Comparison of ENCODE assay signal across 19 cellular contexts in genomic region chr12:49925433-49926194, GRCh38. TPM values are rescaled to one million over a fixed set of nuclear protein-coding genes. Genes with fewer than 3 reads are reported as not detected.
DNase-seq lines count a peak whose midpoint lies in the region; ATAC-seq, FAIRE-seq and TF ChIP-seq lines count a peak whose summit lies in the region.
"Had no signal": no experiment of that assay in that cellular context is flagged by ENCODE, and none has a peak within 500 bp of the region (broad histone marks: within the 10 kb centered on the region; RNA-seq: fewer than 3 reads in every experiment).

No MANE protein-coding gene starts in this region.

- peak; percentile 29 for DNase-seq in MV-4-11 (lab: John Stamatoyannopoulos, UW)
- DNase-seq in ecto neural progenitor cell (ENCODE audit: low spot score) = peak; percentile 43
- no peak for DNase-seq in osteoblast (ENCODE audit: insufficient read length, low spot score, missing footprints)
- DNase-seq in kidney = no peak
- no peak for DNase-seq in activated CD4-positive, alpha-beta T cell treated with anti-CD3 and anti-CD28 coated beads for 36 hours
- DNase-seq: BE2C; CD8-positive, alpha-beta T cell; DND-41; GF-D8; GOT3; NCI-H1105; NCI-H1930; NCI-H2171 had no signal

- H3K36me3 Mint-ChIP-seq in activated CD4-positive, alpha-beta T cell treated with anti-CD3 and anti-CD28 coated beads for 36 hours (ENCODE audit: low read depth) = no peaks in the 10 kb centered on the region
- H3K36me3 Mint-ChIP-seq: CD8-positive, alpha-beta T cell; IgD-negative memory B cell had no signal

- no peak for ATAC-seq in HG03108 (IDR thresholded peaks at IDR 0.05; ENCODE audit: unreplicated experiment)
- ATAC-seq in activated CD4-positive, alpha-beta T cell treated with anti-CD3 and anti-CD28 coated beads for 36 hours = no peak
- ATAC-seq: CD8-positive, alpha-beta T cell had no signal

- intact Hi-C loops in kidney (cut with DNase I) = no loop called here
- intact Hi-C loops in activated CD4-positive, alpha-beta T cell treated with anti-CD3 and anti-CD28 coated beads for 36 hours (cut with DNase I, micrococcal nuclease) = no loop called here

- H3K9ac ChIP-seq in kidney (ENCODE audit: low read length in 2 of 2) = no peak overlapping the region

- H3K27ac Mint-ChIP-seq in activated CD4-positive, alpha-beta T cell treated with anti-CD3 and anti-CD28 coated beads for 36 hours = no peak overlapping the region
- H3K27ac Mint-ChIP-seq: CD8-positive, alpha-beta T cell; IgD-negative memory B cell had no signal

- no peaks in the 10 kb centered on the region for H4K20me1 ChIP-seq in osteoblast (ENCODE audit: insufficient read depth, low read length)

- H3K4me1 Mint-ChIP-seq in activated CD4-positive, alpha-beta T cell treated with anti-CD3 and anti-CD28 coated beads for 36 hours = no peaks in the 10 kb centered on the region
- H3K4me1 Mint-ChIP-seq: IgD-negative memory B cell had no signal

- no peak overlapping the region for H3K4me3 Mint-ChIP-seq in activated CD4-positive, alpha-beta T cell treated with anti-CD3 and anti-CD28 coated beads for 36 hours
- H3K4me3 Mint-ChIP-seq: CD8-positive, alpha-beta T cell; IgD-negative memory B cell had no signal

- peak overlapping the region; percentile 44 for H2AFZ ChIP-seq in osteoblast (ENCODE audit: low read length)

- POLR2A ChIA-PET in HEK293 (lab: Yijun Ruan, JAX) = interaction anchor here (0.6 kb wide), 1 partner anchor 80 kb away, joined by 3 read pairs; no protein-coding TSS in a partner anchor
- POLR2A ChIA-PET in activated CD4-positive, alpha-beta T cell treated with anti-CD3 and anti-CD28 coated beads for 36 hours (lab: Charles Lee) = no interaction called here

- H3K27me3 ChIP-seq in osteoblast (ENCODE audit: insufficient read depth, low read length) = no peaks in the 10 kb centered on the region
- H3K27me3 ChIP-seq: BE2C, SJSA1 had no signal

- H3K27ac ChIP-seq in HEK293 (ENCODE audit: extremely low read depth, low read depth, low read length) (no peak overlapping the region), osteoblast (ENCODE audit: low read depth, low read length) (no peak overlapping the region), kidney (ENCODE audit: low read depth in 2 of 2, low read length in 2 of 2) (no peak overlapping the region)
- H3K27ac ChIP-seq: SJSA1 had no signal

- H3K9me3 ChIP-seq in HEK293 (ENCODE audit: control insufficient read depth, insufficient read depth, low read depth, low read length) (no peaks in the 10 kb centered on the region), osteoblast (ENCODE audit: low read depth, low read length) (no peaks in the 10 kb centered on the region), kidney (ENCODE audit: control insufficient read depth in 1 of 2, low read length in 2 of 2) (no peaks in the 10 kb centered on the region)
- H3K9me3 ChIP-seq: BE2C, SJSA1 had no signal

- H3K36me3 ChIP-seq in HEK293 (ENCODE audit: control insufficient read depth in 2 of 2, insufficient read depth in 1 of 2, low read length in 2 of 2) = no peaks in the 10 kb centered on the region
- H3K36me3 ChIP-seq in osteoblast (ENCODE audit: insufficient read depth, low read length) = no peaks in the 10 kb centered on the region
- no peaks in the 10 kb centered on the region for H3K36me3 ChIP-seq in kidney (ENCODE audit: control insufficient read depth in 1 of 2, insufficient read depth in 2 of 2, low read length in 2 of 2)
- H3K36me3 ChIP-seq: BE2C, SJSA1 had no signal

- H3K4me2 ChIP-seq in osteoblast (ENCODE audit: insufficient read depth, low read length) = no peak overlapping the region

- TF ChIP-seq CTCF in HEK293 (tag by site-specific recombination; IDR thresholded peaks at IDR 0.05) (no peak), osteoblast (IDR thresholded peaks at IDR 0.05; ENCODE audit: extremely low read depth, low read depth, low read length) (no peak), kidney (IDR thresholded peaks at IDR 0.05; ENCODE audit: borderline replicate concordance, extremely low read depth, insufficient read depth) (no peak)

- H3K4me3 ChIP-seq in HEK293 (ENCODE audit: low read depth, low read length) = no peak overlapping the region
- no peak overlapping the region for H3K4me3 ChIP-seq in osteoblast (ENCODE audit: insufficient read depth, low read length)
- H3K4me3 ChIP-seq in kidney (ENCODE audit: low read length in 2 of 2) = no peak overlapping the region
- H3K4me3 ChIP-seq: SJSA1 had no signal

- no peaks in the 10 kb centered on the region for H3K9me3 Mint-ChIP-seq in activated CD4-positive, alpha-beta T cell treated with anti-CD3 and anti-CD28 coated beads for 36 hours (ENCODE audit: low read depth)
- H3K9me3 Mint-ChIP-seq: CD8-positive, alpha-beta T cell; IgD-negative memory B cell had no signal

- CTCF ChIA-PET in HEK293 (lab: Yijun Ruan, JAX) = interaction anchor here (0.5 to 1.6 kb wide), 5 partner anchors 41 to 368 kb away, joined by 3 to 6 read pairs (median 4); no protein-coding TSS in a partner anchor
- CTCF ChIA-PET in activated CD4-positive, alpha-beta T cell treated with anti-CD3 and anti-CD28 coated beads for 36 hours (lab: Charles Lee) = interaction anchor here (0.6 kb wide), 1 partner anchor 86 kb away, joined by 3 read pairs; no protein-coding TSS in a partner anchor

- no peak for FAIRE-seq in kidney (lab: Jason Lieb, UNC)

- H3K79me2 ChIP-seq in osteoblast (ENCODE audit: insufficient read depth, low read length) = no peaks in the 10 kb centered on the region

- no peaks in the 10 kb centered on the region for H3K27me3 Mint-ChIP-seq in activated CD4-positive, alpha-beta T cell treated with anti-CD3 and anti-CD28 coated beads for 36 hours

- no peaks in the 10 kb centered on the region for H3K4me1 ChIP-seq in HEK293 (ENCODE audit: control insufficient read depth, insufficient read depth, low read length)
- H3K4me1 ChIP-seq in osteoblast (ENCODE audit: insufficient read depth, low read length) = peaks cover 7% of the 10 kb centered on the region
- no peaks in the 10 kb centered on the region for H3K4me1 ChIP-seq in kidney (ENCODE audit: control insufficient read depth in 1 of 2, insufficient read depth in 1 of 2, low read depth in 1 of 2, low read length in 2 of 2)
- H3K4me1 ChIP-seq: BE2C, SJSA1 had no signal

TF ChIP-seq in HEK293, 187 proteins besides CTCF, POLR2A, EP300 and RAD21:
- TF ChIP-seq, protein P1, sequence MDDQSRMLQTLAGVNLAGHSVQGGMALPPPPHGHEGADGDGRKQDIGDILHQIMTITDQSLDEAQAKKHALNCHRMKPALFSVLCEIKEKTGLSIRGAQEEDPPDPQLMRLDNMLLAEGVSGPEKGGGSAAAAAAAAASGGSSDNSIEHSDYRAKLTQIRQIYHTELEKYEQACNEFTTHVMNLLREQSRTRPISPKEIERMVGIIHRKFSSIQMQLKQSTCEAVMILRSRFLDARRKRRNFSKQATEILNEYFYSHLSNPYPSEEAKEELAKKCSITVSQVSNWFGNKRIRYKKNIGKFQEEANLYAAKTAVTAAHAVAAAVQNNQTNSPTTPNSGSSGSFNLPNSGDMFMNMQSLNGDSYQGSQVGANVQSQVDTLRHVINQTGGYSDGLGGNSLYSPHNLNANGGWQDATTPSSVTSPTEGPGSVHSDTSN (CRISPR knock-in tag; IDR thresholded peaks at IDR 0.05) = no peak
- TF ChIP-seq BCL11B (tag by site-specific recombination; IDR thresholded peaks at IDR 0.05; ENCODE audit: low read depth) (no peak), ZNF311 (tag by site-specific recombination; IDR thresholded peaks at IDR 0.05; ENCODE audit: borderline replicate concordance) (0 out of 2 replicates have a peak, but pooled peaks have one; percentile 59), ZNF174 (tag by site-specific recombination; IDR thresholded peaks at IDR 0.05) (no peak)
- TF ChIP-seq, protein P2, sequence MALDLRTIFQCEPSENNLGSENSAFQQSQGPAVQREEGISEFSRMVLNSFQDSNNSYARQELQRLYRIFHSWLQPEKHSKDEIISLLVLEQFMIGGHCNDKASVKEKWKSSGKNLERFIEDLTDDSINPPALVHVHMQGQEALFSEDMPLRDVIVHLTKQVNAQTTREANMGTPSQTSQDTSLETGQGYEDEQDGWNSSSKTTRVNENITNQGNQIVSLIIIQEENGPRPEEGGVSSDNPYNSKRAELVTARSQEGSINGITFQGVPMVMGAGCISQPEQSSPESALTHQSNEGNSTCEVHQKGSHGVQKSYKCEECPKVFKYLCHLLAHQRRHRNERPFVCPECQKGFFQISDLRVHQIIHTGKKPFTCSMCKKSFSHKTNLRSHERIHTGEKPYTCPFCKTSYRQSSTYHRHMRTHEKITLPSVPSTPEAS (tag by site-specific recombination; IDR thresholded peaks at IDR 0.05) = peak; percentile 99

RNA-seq across cellular contexts. Expression of gene FAIM2, which starts 21.9 kb away (rescaled TPM):
- total RNA-seq in osteoblast (0.88 and 1.4 TPM in 2 replicates), kidney (5.5 TPM)
- 1.3 TPM for polyA plus RNA-seq in kidney (ENCODE audit: insufficient read depth, low read depth, low replicate concordance)
- total RNA-seq in activated CD4-positive, alpha-beta T cell treated with anti-CD3 and anti-CD28 coated beads for 36 hours = under 1 TPM; 0.53 to 0.91 TPM
- total RNA-seq: CD8-positive, alpha-beta T cell; SJSA1 had no signal
- polyA plus RNA-seq: IgD-negative memory B cell had no signal

RNA-seq across cellular contexts. Expression of gene AQP2, which starts 24.9 kb away (rescaled TPM):
- total RNA-seq in osteoblast = not detected in 2 replicates
- total RNA-seq in kidney = 122 TPM
- polyA plus RNA-seq in kidney (ENCODE audit: insufficient read depth, low read depth, low replicate concordance) = 666 TPM
- not detected for total RNA-seq in activated CD4-positive, alpha-beta T cell treated with anti-CD3 and anti-CD28 coated beads for 36 hours
- total RNA-seq: CD8-positive, alpha-beta T cell; NCI-H460; SJSA1 had no signal
- polyA plus RNA-seq: AG04450, IgD-negative memory B cell had no signal

RNA-seq across cellular contexts. Expression of gene AQP5, which starts 36.1 kb away (rescaled TPM):
- not detected in 2 replicates for total RNA-seq in osteoblast
- 0.91 TPM for total RNA-seq in kidney
- 0.99 TPM for polyA plus RNA-seq in kidney (ENCODE audit: insufficient read depth, low read depth, low replicate concordance)
- total RNA-seq in activated CD4-positive, alpha-beta T cell treated with anti-CD3 and anti-CD28 coated beads for 36 hours = not detected
- total RNA-seq: CD8-positive, alpha-beta T cell; NCI-H460; SJSA1 had no signal
- polyA plus RNA-seq: AG04450, IgD-negative memory B cell had no signal

RNA-seq across cellular contexts. Expression of gene AQP6, which starts 47.1 kb away (rescaled TPM):
- total RNA-seq in osteoblast = not detected in 2 replicates
- total RNA-seq in kidney = 12.0 TPM
- 74.1 TPM for polyA plus RNA-seq in kidney (ENCODE audit: insufficient read depth, low read depth, low replicate concordance)
- total RNA-seq in activated CD4-positive, alpha-beta T cell treated with anti-CD3 and anti-CD28 coated beads for 36 hours = not detected
- total RNA-seq: CD8-positive, alpha-beta T cell; SJSA1 had no signal
- polyA plus RNA-seq: AG04450, IgD-negative memory B cell had no signal

Comparison
In these comparisons a context has a peak if more than half of its experiments do, and no peak if none do; other contexts are left out.
1. DNase-seq: peak in MV-4-11 (single experiment) and ecto neural progenitor cell (single experiment); none in osteoblast (single experiment), kidney (single experiment) and activated CD4-positive, alpha-beta T cell treated with anti-CD3 and anti-CD28 coated beads for 36 hours (single experiment).
2. RNA of gene AQP2, which starts 24.9 kb away (total RNA-seq): 122 TPM in kidney (single experiment); not detected in osteoblast and not detected in activated CD4-positive, alpha-beta T cell treated with anti-CD3 and anti-CD28 coated beads for 36 hours; every median in the first group is over 100 times any median in the second.